21 cellular contexts compared by ENCODE assay signal in genomic region chr1:221016757-221017156, GRCh38.
"Had no signal": no experiment of that assay in that cellular context is flagged by ENCODE, and none has a peak within 500 bp of the region (broad histone marks: within the 10 kb centered on the region; RNA-seq: fewer than 3 reads in every experiment).

No MANE protein-coding gene starts in this region.

- H3K36me3 Mint-ChIP-seq: activated CD4-positive, alpha-beta memory T cell treated with anti-CD3 and anti-CD28 coated beads for 36 hours; activated naive CD8-positive, alpha-beta T cell treated with anti-CD3 and anti-CD28 coated beads for 36 hours; immature natural killer cell; natural killer cell had no signal

- FAIRE-seq: astrocyte had no signal

- H3K9me3 Mint-ChIP-seq: activated CD4-positive, alpha-beta memory T cell treated with anti-CD3 and anti-CD28 coated beads for 36 hours; activated naive CD8-positive, alpha-beta T cell treated with anti-CD3 and anti-CD28 coated beads for 36 hours had no signal

- H3K27me3 Mint-ChIP-seq: activated naive CD8-positive, alpha-beta T cell treated with anti-CD3 and anti-CD28 coated beads for 36 hours had no signal

- H3K4me3 Mint-ChIP-seq: activated CD4-positive, alpha-beta memory T cell treated with anti-CD3 and anti-CD28 coated beads for 36 hours; activated naive CD8-positive, alpha-beta T cell treated with anti-CD3 and anti-CD28 coated beads for 36 hours; immature natural killer cell; natural killer cell had no signal

- H3K4me1 Mint-ChIP-seq: activated naive CD8-positive, alpha-beta T cell treated with anti-CD3 and anti-CD28 coated beads for 36 hours; immature natural killer cell; natural killer cell had no signal

- ATAC-seq: foreskin keratinocyte, left lobe of liver, natural killer cell, upper lobe of right lung had no signal

- DNase-seq: activated CD4-positive, alpha-beta memory T cell treated with anti-CD3 and anti-CD28 coated beads for 36 hours; activated CD4-positive, alpha-beta T cell treated with anti-CD3 and anti-CD28 coated beads for 4 hours; activated CD4-positive, CD25-positive, alpha-beta regulatory T cell; activated naive CD4-positive, alpha-beta T cell treated with Interleukin-2 at 50 U/mL for 16 hours; activated naive CD8-positive, alpha-beta T cell treated with anti-CD3 and anti-CD28 coated beads for 36 hours; activated T-cell treated with anti-CD3 and anti-CD28 coated beads, Interleukin-2, amount 50 U/mL, for 48 hours; central memory CD4-positive, alpha-beta T cell; dermis blood vessel endothelial cell; effector CD8-positive, alpha-beta T cell; foreskin keratinocyte; glutamatergic neuron; immature natural killer cell; natural killer cell; retina; sigmoid colon; stimulated activated CD4-positive, alpha-beta T cell treated with anti-CD3 and anti-CD28 coated beads, Interleukin-15, amount 100 ng/mL, for 24 hours; stimulated activated naive CD4-positive, alpha-beta T cell treated with Interleukin-2 at 50 U/mL for 16 hours; upper lobe of right lung had no signal

- H3K27ac Mint-ChIP-seq: activated CD4-positive, alpha-beta memory T cell treated with anti-CD3 and anti-CD28 coated beads for 36 hours; activated naive CD8-positive, alpha-beta T cell treated with anti-CD3 and anti-CD28 coated beads for 36 hours; immature natural killer cell; natural killer cell; progenitor cell of endocrine pancreas had no signal
